Comparison of ENCODE assay signal across 8 cellular contexts in the genomic region with DNA sequence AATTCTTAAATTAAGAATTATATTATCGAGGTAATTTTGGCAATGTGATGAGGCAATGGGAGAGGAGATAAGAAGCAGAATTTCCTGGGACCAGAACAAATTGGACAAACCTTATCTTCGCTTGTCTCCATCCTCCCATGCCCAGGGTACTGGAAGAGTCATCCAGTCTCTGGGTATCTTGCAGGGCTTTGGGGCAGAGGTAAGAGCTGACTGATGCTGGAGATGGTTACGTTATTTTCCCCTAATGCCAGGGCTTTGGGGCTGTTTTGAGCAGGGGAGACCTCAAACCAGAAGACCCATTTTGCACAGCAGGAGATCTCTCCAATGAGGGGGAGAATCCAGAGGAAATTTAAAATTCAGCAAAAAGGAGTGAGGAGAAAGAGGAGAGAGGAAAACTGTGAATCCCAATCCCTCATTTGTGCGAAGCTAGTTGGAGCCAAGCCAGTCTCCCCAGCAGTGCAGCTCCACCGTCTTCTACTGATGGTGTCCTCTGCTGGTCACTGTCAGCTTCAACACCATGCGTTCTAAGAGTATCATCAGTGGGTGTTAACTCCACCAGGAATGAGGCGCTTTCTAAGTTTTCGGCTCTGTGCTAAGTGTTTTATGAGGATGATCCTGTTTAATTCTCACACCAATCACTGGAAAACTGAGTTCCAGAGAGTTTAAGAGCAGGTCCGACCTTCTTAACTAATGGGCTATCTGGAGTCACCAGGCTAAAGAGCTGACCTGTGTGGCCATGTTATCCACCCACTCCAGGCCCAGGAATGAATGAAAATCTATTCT.
DNase-seq lines count a peak whose midpoint lies in the region; ATAC-seq and TF ChIP-seq lines count a peak whose summit lies in the region.

No MANE protein-coding gene starts in this region.

- no peaks in the 10 kb centered on the region for H3K79me2 ChIP-seq in DND-41 (ENCODE audit: insufficient read depth, low read length)

- no peak overlapping the region for H3K27ac ChIP-seq in DND-41 (ENCODE audit: low read length)
- no peak overlapping the region for H3K27ac ChIP-seq in WERI-Rb-1
- no peak overlapping the region for H3K27ac ChIP-seq in caudate nucleus (ENCODE audit: low read depth, low read length)

- H3K9me3 ChIP-seq in DND-41 (ENCODE audit: insufficient read depth, low read length, severe bottlenecking) = no peaks in the 10 kb centered on the region
- peaks cover 5% of the 10 kb centered on the region for H3K9me3 ChIP-seq in WERI-Rb-1 (ENCODE audit: severe bottlenecking)

- TF ChIP-seq CTCF in DND-41 (IDR thresholded peaks at IDR 0.05; ENCODE audit: borderline replicate concordance, extremely low read depth, low read length, poor library complexity, severe bottlenecking) (peak; percentile 95), WERI-Rb-1 (IDR thresholded peaks at IDR 0.05; ENCODE audit: low read depth, low read length) (peak; percentile 100)

- H3K4me3 ChIP-seq in DND-41 (ENCODE audit: low read depth in 1 of 2, low read length in 2 of 2) (no peak overlapping the region), WERI-Rb-1 (ENCODE audit: low read depth, low read length) (no peak overlapping the region)

- ATAC-seq in DND-41 (ENCODE audit: insufficient read depth, low read depth) = peak; percentile 97
- peak; percentile 70 for ATAC-seq in HG02610 (IDR thresholded peaks at IDR 0.05; ENCODE audit: unreplicated experiment)
- peak; percentile 96 for ATAC-seq in left colon
- no peak for ATAC-seq in HG03095 (IDR thresholded peaks at IDR 0.05; ENCODE audit: unreplicated experiment)

- DNase-seq in DND-41 = peak; percentile 60
- peak; percentile 5 for DNase-seq in NCI-H2029 treated with DMSO at 0.1 percent for 48 hours (lab: John Stamatoyannopoulos, UW)
- DNase-seq in WERI-Rb-1 = peak; percentile 95
- peak in 55 of 61 donors; percentile 2 to 86 (median 36) for DNase-seq in caudate nucleus (lab: John Stamatoyannopoulos, UW)
- DNase-seq in left colon = peak; percentile 70 to 85
- DNase-seq in stimulated activated CD4-positive, alpha-beta T cell treated with anti-CD3 and anti-CD28 coated beads, Interleukin-4, amount 100 ng/mL, for 1 hour = peak; percentile 50

- intact Hi-C loops in left colon (cut with DNase I, micrococcal nuclease) = no loop called here

- no peaks in the 10 kb centered on the region for H3K36me3 ChIP-seq in DND-41 (ENCODE audit: insufficient read depth, low read length)
- H3K36me3 ChIP-seq in WERI-Rb-1 = no peaks in the 10 kb centered on the region

- H3K27me3 ChIP-seq in DND-41 (ENCODE audit: insufficient read depth, low read length, poor library complexity) = no peaks in the 10 kb centered on the region
- H3K27me3 ChIP-seq in WERI-Rb-1 (ENCODE audit: insufficient read depth, low read depth, severe bottlenecking) = no peaks in the 10 kb centered on the region

- H2AFZ ChIP-seq in DND-41 (ENCODE audit: low read depth, low read length) = no peak overlapping the region

- no peak overlapping the region for H3K4me2 ChIP-seq in DND-41 (ENCODE audit: insufficient read depth, low read length)

- no peak overlapping the region for H3K9ac ChIP-seq in DND-41 (ENCODE audit: low read depth, low read length)

- H3K4me1 ChIP-seq in DND-41 (ENCODE audit: insufficient read depth, low read length) = no peaks in the 10 kb centered on the region

- no peaks in the 10 kb centered on the region for H4K20me1 ChIP-seq in DND-41 (ENCODE audit: insufficient read depth, low read length)

Comparison
In these comparisons a context has a peak if more than half of its experiments do, and no peak if none do; other contexts are left out.
1. DNase-seq: peak in every context shown above with its lines; median percentile 95 in WERI-Rb-1; 78 in left colon; 60 in DND-41; 50 in stimulated activated CD4-positive, alpha-beta T cell treated with anti-CD3 and anti-CD28 coated beads, Interleukin-4, amount 100 ng/mL, for 1 hour; 36 in caudate nucleus; 5 in NCI-H2029 treated with DMSO at 0.1 percent for 48 hours.